Comparison of ENCODE assay signal across 12 cellular contexts in the genomic region with DNA sequence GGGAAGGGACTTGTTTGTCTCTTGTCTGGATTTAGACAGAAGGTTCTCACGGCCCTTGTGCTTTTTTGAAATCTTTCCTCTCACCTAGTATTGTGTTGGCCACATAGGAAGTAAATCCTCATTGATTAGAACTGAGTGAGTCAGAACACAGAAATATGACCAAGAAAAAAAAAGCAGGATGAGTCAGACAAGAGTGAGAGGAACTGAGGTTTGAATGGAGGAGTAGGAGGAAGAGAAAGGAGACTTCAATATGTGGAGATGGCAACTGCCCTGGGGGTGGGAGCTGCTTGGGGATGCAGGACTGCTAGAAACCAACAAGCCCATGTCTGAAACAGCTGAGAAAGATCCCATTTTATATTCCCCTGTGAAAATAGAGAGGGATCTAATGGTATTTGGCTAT.
DNase-seq lines count a peak whose midpoint lies in the region; ATAC-seq, FAIRE-seq and TF ChIP-seq lines count a peak whose summit lies in the region.
"Had no signal": no experiment of that assay in that cellular context is flagged by ENCODE, and none has a peak within 500 bp of the region (broad histone marks: within the 10 kb centered on the region; RNA-seq: fewer than 3 reads in every experiment).

No MANE protein-coding gene starts in this region.

- TF ChIP-seq POLR2A in A549 (IDR thresholded peaks at IDR 0.05; ENCODE audit: low read length): no peak

- no peaks in the 10 kb centered on the region for H3K9me3 ChIP-seq in A549
- H3K9me3 ChIP-seq in GM23248 (ENCODE audit: low read depth): no peaks in the 10 kb centered on the region
- H3K9me3 ChIP-seq: heart right ventricle had no signal

- H3K4me2 ChIP-seq in A549 (peak overlapping the region; percentile 18; the same call in 2 of the 3 replicates), GM23248 (ENCODE audit: unreplicated experiment) (peak overlapping the region; percentile 65)

- no peaks in the 10 kb centered on the region for H3K27me3 ChIP-seq in GM23248 (replicated peaks; ENCODE audit: insufficient read depth)
- H3K27me3 ChIP-seq: heart right ventricle had no signal

- TF ChIP-seq CTCF in A549 (IDR thresholded peaks at IDR 0.05): no peak
- no peak for TF ChIP-seq CTCF in fibroblast of the aortic adventitia (IDR thresholded peaks at IDR 0.05; ENCODE audit: insufficient read depth, low read length)

- H3K9ac ChIP-seq in GM23248: no peak overlapping the region

- POLR2A ChIA-PET in A549 (lab: Yijun Ruan, JAX): no interaction called here

- TF ChIP-seq EP300 in A549 (IDR thresholded peaks at IDR 0.05): no peak

- CTCF ChIA-PET in A549 (lab: Yijun Ruan, JAX): no interaction called here

- in situ Hi-C loops in GM23248 (cut with MboI): no loop called here

- ATAC-seq in A549: peak; percentile 43 to 57; a peak in 3 of 6 replicates
- ATAC-seq in HG02840 (IDR thresholded peaks at IDR 0.05; ENCODE audit: low FRiP score, unreplicated experiment): no peak
- ATAC-seq: heart right ventricle; naive thymus-derived CD8-positive, alpha-beta T cell had no signal

- H3K4me1 ChIP-seq in A549 (peaks cover 6% of the 10 kb centered on the region; the same call in 1 of the 3 replicates), GM23248 (ENCODE audit: insufficient read depth) (peaks cover 14% of the 10 kb centered on the region)

- no peaks in the 10 kb centered on the region for H4K20me1 ChIP-seq in GM23248 (ENCODE audit: insufficient read depth)

- no peak overlapping the region for H3K4me3 ChIP-seq in A549
- H3K4me3 ChIP-seq in GM23248: peak overlapping the region; percentile 21
- H3K4me3 ChIP-seq in fibroblast of the aortic adventitia (ENCODE audit: low read depth, low read length): no peak overlapping the region
- H3K4me3 ChIP-seq: heart right ventricle had no signal

- H3K9me2 ChIP-seq in GM23248 (ENCODE audit: insufficient read depth): no peaks in the 10 kb centered on the region

- DNase-seq in A549 (ENCODE audit: low read depth in 1 of 2, low spot score in 1 of 2) (peak; percentile 10 to 12), GM23248 (peak; percentile 79), RPMI7951 (ENCODE audit: low read depth) (peak; percentile 89), fibroblast of the aortic adventitia (ENCODE audit: low read depth) (peak; percentile 71), activated gamma-delta T cell (lab: John Stamatoyannopoulos, UW) (no peak), NCI-H1417 treated with DMSO at 0.1 percent for 48 hours (lab: John Stamatoyannopoulos, UW) (no peak)
- DNase-seq in effector CD4-positive, alpha-beta T cell: no peak
- DNase-seq: activated CD4-positive, alpha-beta T cell treated with anti-CD3 and anti-CD28 coated beads for 4 hours; heart right ventricle; naive thymus-derived CD8-positive, alpha-beta T cell had no signal

- H3K27ac ChIP-seq in A549 (peak overlapping the region in 1 of 2 experiments; percentile 38; a peak in 1 of 6 replicates), GM23248 (no peak overlapping the region)
- H3K27ac ChIP-seq: C4-2B, heart right ventricle had no signal

- peak overlapping the region; percentile 28 for H2AFZ ChIP-seq in GM23248

- no peaks in the 10 kb centered on the region for H3K79me2 ChIP-seq in GM23248 (ENCODE audit: insufficient read depth)

- H3K36me3 ChIP-seq in GM23248 (ENCODE audit: low read depth): no peaks in the 10 kb centered on the region
- H3K36me3 ChIP-seq: heart right ventricle had no signal

- WGBS in A549 (ENCODE audit: missing lambda C conversion rate): 15% methylated on average over 1 of the region's 1 CpG
- 16 to 18% methylated on average over 1 of the region's 1 CpG for WGBS in GM23248 (ENCODE audit: low coverage in 1 of 2, low lambda C conversion rate in 2 of 2, missing lambda C conversion rate in 2 of 2), 2 experiments

- peaks cover 5% of the 10 kb centered on the region; the same call in 1 of the 2 replicates for H3F3A ChIP-seq in GM23248 (ENCODE audit: insufficient read depth)

- TF ChIP-seq RAD21 in A549 (conservative IDR thresholded peaks at IDR 0.05 in 1 of 2, IDR thresholded peaks at IDR 0.05 in 1 of 2): no peak

- peak; percentile 51 for FAIRE-seq in A549 (lab: Jason Lieb, UNC)

TF ChIP-seq in A549, 52 proteins besides CTCF, POLR2A, EP300 and RAD21:
- TF ChIP-seq KDM5A (IDR thresholded peaks at IDR 0.05) (no peak), JUNB (IDR thresholded peaks at IDR 0.05) (no peak), MAFK (IDR thresholded peaks at IDR 0.05; ENCODE audit: partially characterized antibody) (no peak), FOSL2 (IDR thresholded peaks at IDR 0.05) (no peak), FOSL2 (CRISPR knock-in tag; IDR thresholded peaks at IDR 0.05) (peak; percentile 44; the same call in 1 of the 2 replicates), POLR2AphosphoS2 (conservative IDR thresholded peaks at IDR 0.05; ENCODE audit: low read length) (no peak), FOXS1 (CRISPR knock-in tag; IDR thresholded peaks at IDR 0.05) (no peak)
TF ChIP-seq in A549: peak in this region for 1.

Comparison
In these comparisons a context has a peak if more than half of its experiments do, and no peak if none do; other contexts are left out.
1. DNase-seq: peak in A549 (2 of 2), GM23248 (single experiment), RPMI7951 (single experiment) and fibroblast of the aortic adventitia (single experiment); none in effector CD4-positive, alpha-beta T cell (single experiment), activated gamma-delta T cell (single experiment) and NCI-H1417 treated with DMSO at 0.1 percent for 48 hours (single experiment).